ENCODE assay signal across 14 cellular contexts in genomic region chr19:16127080-16127479, GRCh38. TPM values are rescaled to one million over a fixed set of nuclear protein-coding genes. Genes with fewer than 3 reads are reported as not detected.
DNase-seq lines count a peak whose midpoint lies in the region; ATAC-seq and TF ChIP-seq lines count a peak whose summit lies in the region.
"Had no signal": no experiment of that assay in that cellular context is flagged by ENCODE, and none has a peak within 500 bp of the region (broad histone marks: within the 10 kb centered on the region; RNA-seq: fewer than 3 reads in every experiment).

No MANE protein-coding gene starts in this region.

- DNase-seq in activated T-cell treated with anti-CD3 and anti-CD28 coated beads, Interleukin-2, amount 50 U/mL, for 24 hours, result no peak
- no peak for DNase-seq in activated T-cell treated with anti-CD3 and anti-CD28 coated beads, Interleukin-2, amount 50 U/mL, for 4 hours
- DNase-seq in osteoblast (ENCODE audit: insufficient read length, low spot score, missing footprints), result peak; percentile 29
- DNase-seq: Calu3; CD4-positive, CD25-positive, alpha-beta regulatory T cell; HCEC 1CT; NCI-H1930; NCI-H2171; NCI-H446 treated with DMSO at 0.1 percent for 48 hours; NCI-H774; PC-9 had no signal

- no peak overlapping the region for H3K4me3 ChIP-seq in osteoblast (ENCODE audit: insufficient read depth, low read length)
- H3K4me3 ChIP-seq: PC-9 had no signal

- H3K27ac ChIP-seq in osteoblast (ENCODE audit: low read depth, low read length), result no peak overlapping the region
- H3K27ac ChIP-seq: PC-9 had no signal

- no peak for ATAC-seq in activated T-cell treated with anti-CD3 and anti-CD28 coated beads, Interleukin-2, amount 50 U/mL, for 4 hours
- ATAC-seq in GM19324 (IDR thresholded peaks at IDR 0.05; ENCODE audit: low FRiP score, unreplicated experiment), result no peak

- peaks cover 71% of the 10 kb centered on the region for H3K36me3 ChIP-seq in osteoblast (ENCODE audit: insufficient read depth, low read length)

- peak overlapping the region; percentile 72 for H3K27ac Mint-ChIP-seq in activated T-cell treated with anti-CD3 and anti-CD28 coated beads, Interleukin-2, amount 50 U/mL, for 24 hours
- H3K27ac Mint-ChIP-seq: CD4-positive, CD25-positive, alpha-beta regulatory T cell had no signal

- no peak overlapping the region for H2AFZ ChIP-seq in osteoblast (ENCODE audit: low read length)
- H2AFZ ChIP-seq: PC-9 had no signal

- H3K4me1 ChIP-seq in osteoblast (ENCODE audit: insufficient read depth, low read length), result no peaks in the 10 kb centered on the region

- H3K79me2 ChIP-seq in osteoblast (ENCODE audit: insufficient read depth, low read length), result no peaks in the 10 kb centered on the region

- peaks cover 5% of the 10 kb centered on the region for H4K20me1 ChIP-seq in osteoblast (ENCODE audit: insufficient read depth, low read length)

- H3K36me3 Mint-ChIP-seq in activated T-cell treated with anti-CD3 and anti-CD28 coated beads, Interleukin-2, amount 50 U/mL, for 24 hours (ENCODE audit: low read depth), result peaks cover 98% of the 10 kb centered on the region
- H3K36me3 Mint-ChIP-seq in activated T-cell treated with anti-CD3 and anti-CD28 coated beads, Interleukin-2, amount 50 U/mL, for 4 hours (ENCODE audit: insufficient read depth), result peaks cover 43% of the 10 kb centered on the region

- H3K27me3 Mint-ChIP-seq in activated T-cell treated with anti-CD3 and anti-CD28 coated beads, Interleukin-2, amount 50 U/mL, for 24 hours, result no peaks in the 10 kb centered on the region
- H3K27me3 Mint-ChIP-seq in activated T-cell treated with anti-CD3 and anti-CD28 coated beads, Interleukin-2, amount 50 U/mL, for 4 hours (ENCODE audit: low read depth), result no peaks in the 10 kb centered on the region
- H3K27me3 Mint-ChIP-seq: CD4-positive, CD25-positive, alpha-beta regulatory T cell had no signal

- no peaks in the 10 kb centered on the region for H3K27me3 ChIP-seq in osteoblast (ENCODE audit: insufficient read depth, low read length)

- H3K9me3 ChIP-seq in osteoblast (ENCODE audit: low read depth, low read length), result no peaks in the 10 kb centered on the region

- H3K4me2 ChIP-seq in osteoblast (ENCODE audit: insufficient read depth, low read length), result no peak overlapping the region
- H3K4me2 ChIP-seq: PC-9 had no signal

- TF ChIP-seq CTCF in osteoblast (IDR thresholded peaks at IDR 0.05; ENCODE audit: extremely low read depth, low read depth, low read length), result no peak

- H3K4me3 Mint-ChIP-seq in activated T-cell treated with anti-CD3 and anti-CD28 coated beads, Interleukin-2, amount 50 U/mL, for 24 hours, result no peak overlapping the region
- no peak overlapping the region for H3K4me3 Mint-ChIP-seq in activated T-cell treated with anti-CD3 and anti-CD28 coated beads, Interleukin-2, amount 50 U/mL, for 4 hours

- no peaks in the 10 kb centered on the region for H3K9me3 Mint-ChIP-seq in activated T-cell treated with anti-CD3 and anti-CD28 coated beads, Interleukin-2, amount 50 U/mL, for 24 hours
- no peaks in the 10 kb centered on the region for H3K9me3 Mint-ChIP-seq in activated T-cell treated with anti-CD3 and anti-CD28 coated beads, Interleukin-2, amount 50 U/mL, for 4 hours

- peaks cover 2% of the 10 kb centered on the region for H3K4me1 Mint-ChIP-seq in activated T-cell treated with anti-CD3 and anti-CD28 coated beads, Interleukin-2, amount 50 U/mL, for 24 hours (ENCODE audit: low read depth)
- H3K4me1 Mint-ChIP-seq in activated T-cell treated with anti-CD3 and anti-CD28 coated beads, Interleukin-2, amount 50 U/mL, for 4 hours (ENCODE audit: low read depth), result no peaks in the 10 kb centered on the region

RNA-seq across cellular contexts. Expression of gene RAB8A, which starts 15.4 kb away (rescaled TPM):
- 100 to 1,000 TPM; 140 to 167 (median 153) TPM for total RNA-seq in activated T-cell treated with anti-CD3 and anti-CD28 coated beads, Interleukin-2, amount 50 U/mL, for 4 hours
- total RNA-seq in osteoblast, result 61.6 and 68.8 TPM in 2 replicates

RNA-seq across cellular contexts. Expression of gene HSH2D, which starts 16.4 kb away (rescaled TPM):
- total RNA-seq in activated T-cell treated with anti-CD3 and anti-CD28 coated beads, Interleukin-2, amount 50 U/mL, for 4 hours, result 1 to 10 TPM; 5.7 to 9.2 (median 7.0) TPM
- total RNA-seq in osteoblast, result 0.36 TPM in 1 of 2 replicates, not detected in the other
- total RNA-seq: A172, LHCN-M2 had no signal

RNA-seq across cellular contexts. Expression of gene CIB3, which starts 46.2 kb away (rescaled TPM):
- not detected for total RNA-seq in activated T-cell treated with anti-CD3 and anti-CD28 coated beads, Interleukin-2, amount 50 U/mL, for 4 hours
- not detected in 2 replicates for total RNA-seq in osteoblast
- total RNA-seq: A172; Calu3; CD4-positive, CD25-positive, alpha-beta regulatory T cell; LHCN-M2; PC-9 had no signal

RNA-seq across cellular contexts. Expression of gene TPM4, which starts 50.8 kb away (rescaled TPM):
- 100 to 1,000 TPM; 153 to 177 (median 168) TPM for total RNA-seq in activated T-cell treated with anti-CD3 and anti-CD28 coated beads, Interleukin-2, amount 50 U/mL, for 4 hours
- 1,233 and 1,325 TPM in 2 replicates for total RNA-seq in osteoblast

RNA-seq across cellular contexts. Expression of gene FAM32A, which starts 58.1 kb away (rescaled TPM):
- total RNA-seq in activated T-cell treated with anti-CD3 and anti-CD28 coated beads, Interleukin-2, amount 50 U/mL, for 4 hours, result 10 to 100 TPM; 53.4 to 60.1 (median 56.4) TPM
- total RNA-seq in osteoblast, result 93.4 and 109 TPM in 2 replicates
